8 cellular contexts compared by ENCODE assay signal in genomic region chr3:51942603-51943450, GRCh38. TPM values are rescaled to one million over a fixed set of nuclear protein-coding genes. Genes with fewer than 3 reads are reported as not detected.
DNase-seq lines count a peak whose midpoint lies in the region; ATAC-seq and TF ChIP-seq lines count a peak whose summit lies in the region.

No MANE protein-coding gene starts in this region.

- H3K9me3 Mint-ChIP-seq in activated naive CD4-positive, alpha-beta T cell treated with anti-CD3 and anti-CD28 coated beads for 36 hours = no peaks in the 10 kb centered on the region

- H3K36me3 ChIP-seq in BLaER1 (peaks cover 16% of the 10 kb centered on the region), OCI-LY3 (replicated peaks; ENCODE audit: low read depth, low read length) (peaks cover 18% of the 10 kb centered on the region)

- TF ChIP-seq CTCF in OCI-LY3 (IDR thresholded peaks at IDR 0.05; ENCODE audit: low read depth, low read length) = no peak

- peak overlapping the region; percentile 82 for H3K27ac Mint-ChIP-seq in activated naive CD4-positive, alpha-beta T cell treated with anti-CD3 and anti-CD28 coated beads for 36 hours

- peak overlapping the region; percentile 88 for H3K4me3 Mint-ChIP-seq in activated naive CD4-positive, alpha-beta T cell treated with anti-CD3 and anti-CD28 coated beads for 36 hours

- H4K20me1 ChIP-seq in BLaER1 = peaks cover 31% of the 10 kb centered on the region
- H4K20me1 ChIP-seq in OCI-LY3 (ENCODE audit: insufficient read depth, low read length) = peaks cover 3% of the 10 kb centered on the region; the same call in 1 of the 2 replicates

- H3K27me3 Mint-ChIP-seq in activated naive CD4-positive, alpha-beta T cell treated with anti-CD3 and anti-CD28 coated beads for 36 hours (ENCODE audit: low read depth) = no peaks in the 10 kb centered on the region

- H3K27ac ChIP-seq in BLaER1 = peak overlapping the region; percentile 93
- H3K27ac ChIP-seq in OCI-LY3 (ENCODE audit: low read length) = peak overlapping the region; percentile 63

- no peaks in the 10 kb centered on the region for H3K9me3 ChIP-seq in BLaER1
- H3K9me3 ChIP-seq in OCI-LY3 (ENCODE audit: insufficient read depth, low read length) = no peaks in the 10 kb centered on the region

- ATAC-seq in GM21529 (IDR thresholded peaks at IDR 0.05; ENCODE audit: unreplicated experiment) (peak; percentile 28), HG03378 (IDR thresholded peaks at IDR 0.05; ENCODE audit: unreplicated experiment) (no peak)

- H3K4me1 ChIP-seq in BLaER1 (peaks cover 55% of the 10 kb centered on the region), OCI-LY3 (ENCODE audit: low read length) (peaks cover 28% of the 10 kb centered on the region)

- peak overlapping the region; percentile 88 for H3K9ac ChIP-seq in BLaER1
- peak overlapping the region; percentile 98 for H3K9ac ChIP-seq in OCI-LY3 (ENCODE audit: low read length)

- H2AFZ ChIP-seq in OCI-LY3 (ENCODE audit: low read depth, low read length) = peak overlapping the region; percentile 89

- peak overlapping the region; percentile 67 for H3K4me3 ChIP-seq in BLaER1
- peak overlapping the region; percentile 92 for H3K4me3 ChIP-seq in OCI-LY3 (ENCODE audit: low read length)

- intact Hi-C loops in activated naive CD4-positive, alpha-beta T cell treated with anti-CD3 and anti-CD28 coated beads for 36 hours (cut with micrococcal nuclease) = loop anchor here (1.0 to 5.0 kb wide), 12 partner anchors 13 to 441 kb away; partner anchors contain the start of genes ABHD14B, ACY1, ALAS1 and DCAF1
- intact Hi-C loops in cardiac septum (cut with DNase I) = loop anchor here (1.0 to 5.0 kb wide), 4 partner anchors 31 to 199 kb away; partner anchors contain the start of genes ABHD14B and RPL29

- peaks cover 17% of the 10 kb centered on the region for H3K36me3 Mint-ChIP-seq in activated naive CD4-positive, alpha-beta T cell treated with anti-CD3 and anti-CD28 coated beads for 36 hours (ENCODE audit: low read depth)

- peak overlapping the region; percentile 98 for H3K4me2 ChIP-seq in BLaER1
- H3K4me2 ChIP-seq in OCI-LY3 (ENCODE audit: low read length) = peak overlapping the region; percentile 99

- peak; percentile 76 for DNase-seq in activated naive CD4-positive, alpha-beta T cell treated with anti-CD3 and anti-CD28 coated beads for 36 hours
- peak; percentile 76 for DNase-seq in cardiac septum (ENCODE audit: low spot score)
- DNase-seq in renal cortical epithelial cell (ENCODE audit: low read depth) = peak; percentile 37
- no peak for DNase-seq in NCI-H524 (lab: John Stamatoyannopoulos, UW)

- CTCF ChIA-PET in activated naive CD4-positive, alpha-beta T cell treated with anti-CD3 and anti-CD28 coated beads for 36 hours (lab: Charles Lee) = interaction anchor here (0.6 to 3.0 kb wide), 18 partner anchors 9 to 469 kb away, joined by 3 to 27 read pairs (median 4); partner anchors contain the start of genes ABHD14B, ACY1, GPR62 and RPL29

- peaks cover 33% of the 10 kb centered on the region for H3K4me1 Mint-ChIP-seq in activated naive CD4-positive, alpha-beta T cell treated with anti-CD3 and anti-CD28 coated beads for 36 hours (ENCODE audit: low read depth)

- H3K27me3 ChIP-seq in BLaER1 = no peaks in the 10 kb centered on the region
- no peaks in the 10 kb centered on the region for H3K27me3 ChIP-seq in OCI-LY3 (ENCODE audit: low read depth, low read length)

- peaks cover 39% of the 10 kb centered on the region for H3K79me2 ChIP-seq in OCI-LY3 (ENCODE audit: low read length)

RNA-seq across cellular contexts. Expression of gene PARP3, which starts 0.7 kb away (rescaled TPM):
- total RNA-seq in activated naive CD4-positive, alpha-beta T cell treated with anti-CD3 and anti-CD28 coated beads for 36 hours = 10 to 100 TPM in 1 of 2 experiments, 1 to 10 TPM in 1; 10.0 to 11.1 TPM
- total RNA-seq in cardiac septum (15.2 TPM), renal cortical epithelial cell (49.8 and 58.4 TPM in 2 replicates)

RNA-seq across cellular contexts. Expression of gene RRP9, which starts 1.1 kb away (rescaled TPM):
- 10 to 100 TPM; 24.6 to 25.0 TPM for total RNA-seq in activated naive CD4-positive, alpha-beta T cell treated with anti-CD3 and anti-CD28 coated beads for 36 hours
- 9.7 TPM for total RNA-seq in cardiac septum
- total RNA-seq in renal cortical epithelial cell = 17.1 and 37.5 TPM in 2 replicates

RNA-seq across cellular contexts. Expression of gene GPR62, which starts 12.4 kb away (rescaled TPM):
- not detected for total RNA-seq in activated naive CD4-positive, alpha-beta T cell treated with anti-CD3 and anti-CD28 coated beads for 36 hours
- total RNA-seq in cardiac septum (0.16 TPM), renal cortical epithelial cell (not detected in 2 replicates)

RNA-seq across cellular contexts. Expression of gene PCBP4, which starts 24.4 kb away (rescaled TPM):
- 1 to 10 TPM; 8.9 to 9.1 TPM for total RNA-seq in activated naive CD4-positive, alpha-beta T cell treated with anti-CD3 and anti-CD28 coated beads for 36 hours
- total RNA-seq in cardiac septum (91.4 TPM), renal cortical epithelial cell (51.7 and 69.4 TPM in 2 replicates)

RNA-seq across cellular contexts. Expression of gene ABHD14B, which starts 31.0 kb away (rescaled TPM):
- 10 to 100 TPM; 81.8 to 85.8 TPM for total RNA-seq in activated naive CD4-positive, alpha-beta T cell treated with anti-CD3 and anti-CD28 coated beads for 36 hours
- 13.6 TPM for total RNA-seq in cardiac septum
- 22.2 and 22.7 TPM in 2 replicates for total RNA-seq in renal cortical epithelial cell

Comparison
In these comparisons a context has a peak if more than half of its experiments do, and no peak if none do; other contexts are left out.
1. DNase-seq: peak in activated naive CD4-positive, alpha-beta T cell treated with anti-CD3 and anti-CD28 coated beads for 36 hours (single experiment), cardiac septum (single experiment) and renal cortical epithelial cell (single experiment); none in NCI-H524 (0 of 2).